Comparison of ENCODE assay signal across 8 cellular contexts in genomic region chr12:124917841-124918621, GRCh38. TPM values are rescaled to one million over a fixed set of nuclear protein-coding genes. Genes with fewer than 3 reads are reported as not detected.
A peak's percentile ranks its signal among the peaks of the same experiment; 100 is the strongest.
DNase-seq lines count a peak whose midpoint lies in the region; ATAC-seq and TF ChIP-seq lines count a peak whose summit lies in the region.

No MANE protein-coding gene starts in this region.

- H3K9me3 ChIP-seq in SK-N-MC (ENCODE audit: low read depth, low read length) (peaks cover 9% of the 10 kb centered on the region; the same call in 1 of the 2 replicates), fibroblast of lung (ENCODE audit: control insufficient read depth, insufficient read depth, low read depth, low read length) (no peaks in the 10 kb centered on the region)

- H3K79me2 ChIP-seq in fibroblast of lung (ENCODE audit: control insufficient read depth, insufficient read depth, low read length), result peaks cover 21% of the 10 kb centered on the region

- H3K36me3 ChIP-seq in GM06990 (ENCODE audit: control insufficient read depth, insufficient read depth, low read length), result peaks cover 7% of the 10 kb centered on the region
- peaks cover 12% of the 10 kb centered on the region for H3K36me3 ChIP-seq in SK-N-MC (ENCODE audit: insufficient read depth, low read length)
- peaks cover 6% of the 10 kb centered on the region for H3K36me3 ChIP-seq in fibroblast of lung (ENCODE audit: control insufficient read depth, insufficient read depth, low read length)

- TF ChIP-seq CTCF in GM06990 (IDR thresholded peaks at IDR 0.05; ENCODE audit: insufficient read depth, low read length, poor library complexity, severe bottlenecking) (no peak), fibroblast of lung (conservative IDR thresholded peaks at IDR 0.05 in 1 of 2, IDR thresholded peaks at IDR 0.05 in 1 of 2; ENCODE audit: low read depth in 1 of 2, low read length in 2 of 2) (no peak), omental fat pad (IDR thresholded peaks at IDR 0.05) (no peak)

- ATAC-seq in GM18502 (IDR thresholded peaks at IDR 0.05; ENCODE audit: poor library complexity, unreplicated experiment), result no peak
- no peak for ATAC-seq in omental fat pad (ENCODE audit: low FRiP score)

- H3K27me3 ChIP-seq in GM06990 (replicated peaks; ENCODE audit: control insufficient read depth, insufficient read depth, low read length) (no peaks in the 10 kb centered on the region), fibroblast of lung (ENCODE audit: control insufficient read depth, insufficient read depth, low read length) (no peaks in the 10 kb centered on the region)

- no peak overlapping the region for H2AFZ ChIP-seq in fibroblast of lung (ENCODE audit: low read length)

- H3K4me2 ChIP-seq in fibroblast of lung (ENCODE audit: extremely low read depth, insufficient read depth, low read length), result peak overlapping the region; percentile 95

- peak overlapping the region; percentile 43 for H3K4me3 ChIP-seq in GM06990 (replicated peaks; ENCODE audit: low read depth, low read length)
- H3K4me3 ChIP-seq in SK-N-MC, result peak overlapping the region; percentile 97
- H3K4me3 ChIP-seq in fibroblast of lung (replicated peaks in 1 of 4; ENCODE audit: control extremely low read depth in 1 of 4, insufficient read depth in 1 of 4, low read depth in 3 of 4, low read length in 4 of 4), result peak overlapping the region; percentile 1 to 66 (median 39)

- peak overlapping the region; percentile 87 for H3K9ac ChIP-seq in SK-N-MC (ENCODE audit: insufficient read length)
- H3K9ac ChIP-seq in fibroblast of lung (ENCODE audit: insufficient read depth, low read length), result peak overlapping the region; percentile 29

- H3K27ac ChIP-seq in SK-N-MC, result peak overlapping the region; percentile 100
- peak overlapping the region; percentile 100 for H3K27ac ChIP-seq in fibroblast of lung (ENCODE audit: insufficient read depth, low read length)

- DNase-seq in GM06990 (ENCODE audit: extremely low read depth, insufficient read length), result peak; percentile 42
- DNase-seq in SK-N-MC (ENCODE audit: low read depth, low spot score), result no peak
- DNase-seq in fibroblast of lung (ENCODE audit: low read depth in 2 of 2), result peak in 1 of 2 donors; percentile 35
- peak; percentile 74 for DNase-seq in putamen (ENCODE audit: low spot score)
- no peak for DNase-seq in omental fat pad (ENCODE audit: low spot score)
- DNase-seq in ecto neural progenitor cell (ENCODE audit: low spot score), result no peak
- no peak for DNase-seq in hypothalamus (lab: John Stamatoyannopoulos, UW)

- peaks cover 14% of the 10 kb centered on the region for H3K4me1 ChIP-seq in fibroblast of lung (ENCODE audit: control insufficient read depth, extremely low read depth, insufficient read depth, low read length)

- peaks cover 2% of the 10 kb centered on the region for H4K20me1 ChIP-seq in fibroblast of lung (ENCODE audit: control insufficient read depth, extremely low read depth, insufficient read depth, low read length)

RNA-seq across cellular contexts. Expression of gene UBC, which starts 3.6 kb away (rescaled TPM):
- total RNA-seq in fibroblast of lung, result 1,743 and 2,362 TPM in 2 replicates
- polyA plus RNA-seq in fibroblast of lung, result 2,019 and 3,087 TPM in 2 replicates
- polyA plus RNA-seq in fibroblast of lung (2012), result 1,272 and 1,540 TPM in 2 replicates
- polyA minus RNA-seq in fibroblast of lung (ENCODE audit: low replicate concordance), result 2,337 and 2,675 TPM in 2 replicates
- 1,000 to 10,000 TPM; 1,220 to 2,129 (median 1,369) TPM for total RNA-seq in omental fat pad

RNA-seq across cellular contexts. Expression of gene SCARB1, which starts 54.4 kb away (rescaled TPM):
- total RNA-seq in fibroblast of lung (5.1 and 14.7 TPM in 2 replicates), omental fat pad (10 to 100 TPM; 24.2 to 79.4 (median 59.4) TPM)
- polyA plus RNA-seq in fibroblast of lung, result 32.5 and 39.4 TPM in 2 replicates
- polyA plus RNA-seq in fibroblast of lung (2012), result 35.6 and 39.8 TPM in 2 replicates
- polyA minus RNA-seq in fibroblast of lung (ENCODE audit: low replicate concordance), result 69.9 and 70.9 TPM in 2 replicates

Comparison
In these comparisons a context has a peak if more than half of its experiments do, and no peak if none do; other contexts are left out.
1. DNase-seq: peak in GM06990 (single experiment) and putamen (single experiment); none in SK-N-MC (single experiment), omental fat pad (single experiment), ecto neural progenitor cell (single experiment) and hypothalamus (0 of 51).
2. H3K4me3 ChIP-seq: peak in every context shown above with its lines; median percentile 97 in SK-N-MC; 43 in GM06990; 39 in fibroblast of lung.